8 cellular contexts compared by ENCODE assay signal in the genomic region with DNA sequence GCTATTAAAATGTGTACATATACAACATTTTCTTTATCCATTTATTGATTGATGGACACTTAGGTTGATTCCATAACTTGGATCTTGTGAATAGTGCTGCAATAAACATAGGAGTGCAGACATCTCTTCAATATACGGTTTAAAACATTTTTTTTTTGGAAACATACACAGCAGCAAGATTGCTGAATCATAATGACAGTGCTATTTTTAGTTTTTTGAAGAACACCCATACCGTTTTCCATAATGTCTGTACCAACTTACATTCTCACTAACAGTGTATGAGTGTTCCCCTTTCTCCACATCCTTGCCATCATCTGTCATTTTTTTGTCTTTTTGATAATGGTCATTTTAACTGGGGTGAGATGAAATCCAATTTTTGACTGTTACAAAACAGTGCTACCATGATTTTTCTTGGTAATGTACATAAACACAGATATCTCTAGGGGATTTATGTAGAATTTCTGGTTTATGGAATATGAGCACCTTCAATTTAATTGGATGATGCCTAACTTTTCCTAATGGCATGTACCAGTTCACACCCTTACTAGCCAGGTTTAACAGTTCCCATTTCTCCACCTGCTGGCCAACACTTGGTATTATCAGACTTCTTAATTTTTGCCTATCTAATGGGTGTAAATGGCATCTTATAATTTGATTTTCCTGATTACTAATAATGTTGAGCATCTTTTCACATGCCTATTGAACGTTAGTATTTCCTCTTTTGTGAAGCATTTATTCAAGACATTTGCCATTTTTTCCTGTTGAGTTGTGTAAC. TPM values are rescaled to one million over a fixed set of nuclear protein-coding genes. Genes with fewer than 3 reads are reported as not detected.
A peak's percentile ranks its signal among the peaks of the same experiment; 100 is the strongest.
DNase-seq lines count a peak whose midpoint lies in the region; ATAC-seq and TF ChIP-seq lines count a peak whose summit lies in the region.

No MANE protein-coding gene starts in this region.

- DNase-seq in SIG-M5 treated with dmso at 0.1 percent for 504 hours (lab: John Stamatoyannopoulos, UW; ENCODE audit: unreplicated experiment), result peak; percentile 15
- no peak for DNase-seq in SIG-M5 (lab: John Stamatoyannopoulos, UW)
- peak; percentile 48 for DNase-seq in GM23338 (ENCODE audit: low spot score)
- peak; percentile 23 for DNase-seq in NCI-H345 (lab: John Stamatoyannopoulos, UW)
- DNase-seq in dermis microvascular lymphatic vessel endothelial cell (ENCODE audit: low read depth in 2 of 2), result peak; percentile 48 to 56
- peak; percentile 17 for DNase-seq in neural progenitor cell (ENCODE audit: low spot score)
- no peak for DNase-seq in mesenteric fat pad (ENCODE audit: low spot score)
- no peak for DNase-seq in stimulated activated naive CD4-positive, alpha-beta T cell treated with Interleukin-2 at 50 U/mL for 16 hours (lab: John Stamatoyannopoulos, UW)

- no peaks in the 10 kb centered on the region for H3K9me2 ChIP-seq in GM23338 (ENCODE audit: insufficient read depth)

- no peaks in the 10 kb centered on the region for H4K20me1 ChIP-seq in GM23338 (replicated peaks; ENCODE audit: insufficient read depth)
- H4K20me1 ChIP-seq in neural progenitor cell (ENCODE audit: low read depth), result no peaks in the 10 kb centered on the region

- H2AFZ ChIP-seq in GM23338, result no peak overlapping the region
- H2AFZ ChIP-seq in neural progenitor cell (replicated peaks), result no peak overlapping the region

- no peak overlapping the region for H3K4me3 ChIP-seq in GM23338
- no peak overlapping the region for H3K4me3 ChIP-seq in neural progenitor cell

- no peaks in the 10 kb centered on the region for H3K4me1 Mint-ChIP-seq in GM23338
- no peaks in the 10 kb centered on the region for H3K4me1 Mint-ChIP-seq in neural progenitor cell

- no peaks in the 10 kb centered on the region for H3K36me3 ChIP-seq in GM23338 (ENCODE audit: insufficient read depth)
- no peaks in the 10 kb centered on the region for H3K36me3 ChIP-seq in neural progenitor cell

- H3K9ac ChIP-seq in neural progenitor cell, result no peak overlapping the region

- H3K4me3 Mint-ChIP-seq in GM23338 (no peak overlapping the region), neural progenitor cell (no peak overlapping the region)

- peak; percentile 51 to 55 for TF ChIP-seq CTCF in GM23338 (conservative IDR thresholded peaks at IDR 0.05; ENCODE audit: low read depth in 2 of 2)
- peak; percentile 56 for TF ChIP-seq CTCF in neural progenitor cell (IDR thresholded peaks at IDR 0.05)

- H3K9me3 ChIP-seq in neural progenitor cell (ENCODE audit: low read depth), result no peaks in the 10 kb centered on the region

- H3K27ac Mint-ChIP-seq in GM23338, result no peak overlapping the region
- H3K27ac Mint-ChIP-seq in neural progenitor cell, result no peak overlapping the region

- H3K27ac ChIP-seq in GM23338 (ENCODE audit: low read depth) (no peak overlapping the region), neural progenitor cell (no peak overlapping the region)

- no peak; the same call in 1 of the 3 replicates for ATAC-seq in GM23338

- H3K9me3 Mint-ChIP-seq in GM23338, result no peaks in the 10 kb centered on the region
- peaks cover 19% of the 10 kb centered on the region for H3K9me3 Mint-ChIP-seq in neural progenitor cell

- H3K27me3 ChIP-seq in GM23338 (ENCODE audit: insufficient read depth) (no peaks in the 10 kb centered on the region), neural progenitor cell (no peaks in the 10 kb centered on the region)

- H3K79me2 ChIP-seq in GM23338 (replicated peaks; ENCODE audit: insufficient read depth) (no peaks in the 10 kb centered on the region), neural progenitor cell (ENCODE audit: low read depth) (no peaks in the 10 kb centered on the region)

- no peaks in the 10 kb centered on the region for H3K4me1 ChIP-seq in GM23338 (ENCODE audit: insufficient read depth)
- no peaks in the 10 kb centered on the region for H3K4me1 ChIP-seq in neural progenitor cell

- H3F3A ChIP-seq in GM23338 (replicated peaks; ENCODE audit: low read depth), result no peaks in the 10 kb centered on the region
- H3F3A ChIP-seq in neural progenitor cell (ENCODE audit: low read depth), result no peaks in the 10 kb centered on the region

- peaks cover 1% of the 10 kb centered on the region for H3K27me3 Mint-ChIP-seq in GM23338 (ENCODE audit: insufficient read depth, low read depth, poor library complexity)
- H3K27me3 Mint-ChIP-seq in neural progenitor cell (ENCODE audit: insufficient read depth, low read depth), result no peaks in the 10 kb centered on the region

- no peak overlapping the region for H3K4me2 ChIP-seq in GM23338
- no peak overlapping the region for H3K4me2 ChIP-seq in neural progenitor cell

- no peaks in the 10 kb centered on the region for H3K36me3 Mint-ChIP-seq in GM23338 (ENCODE audit: low read depth)
- peaks cover 6% of the 10 kb centered on the region for H3K36me3 Mint-ChIP-seq in neural progenitor cell

TF ChIP-seq in GM23338, 12 proteins besides CTCF, POLR2A, EP300 and RAD21 (continues in another document):
- TF ChIP-seq, protein P1, sequence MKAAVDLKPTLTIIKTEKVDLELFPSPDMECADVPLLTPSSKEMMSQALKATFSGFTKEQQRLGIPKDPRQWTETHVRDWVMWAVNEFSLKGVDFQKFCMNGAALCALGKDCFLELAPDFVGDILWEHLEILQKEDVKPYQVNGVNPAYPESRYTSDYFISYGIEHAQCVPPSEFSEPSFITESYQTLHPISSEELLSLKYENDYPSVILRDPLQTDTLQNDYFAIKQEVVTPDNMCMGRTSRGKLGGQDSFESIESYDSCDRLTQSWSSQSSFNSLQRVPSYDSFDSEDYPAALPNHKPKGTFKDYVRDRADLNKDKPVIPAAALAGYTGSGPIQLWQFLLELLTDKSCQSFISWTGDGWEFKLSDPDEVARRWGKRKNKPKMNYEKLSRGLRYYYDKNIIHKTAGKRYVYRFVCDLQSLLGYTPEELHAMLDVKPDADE (IDR thresholded peaks at IDR 0.05), result no peak
- TF ChIP-seq, protein P2, sequence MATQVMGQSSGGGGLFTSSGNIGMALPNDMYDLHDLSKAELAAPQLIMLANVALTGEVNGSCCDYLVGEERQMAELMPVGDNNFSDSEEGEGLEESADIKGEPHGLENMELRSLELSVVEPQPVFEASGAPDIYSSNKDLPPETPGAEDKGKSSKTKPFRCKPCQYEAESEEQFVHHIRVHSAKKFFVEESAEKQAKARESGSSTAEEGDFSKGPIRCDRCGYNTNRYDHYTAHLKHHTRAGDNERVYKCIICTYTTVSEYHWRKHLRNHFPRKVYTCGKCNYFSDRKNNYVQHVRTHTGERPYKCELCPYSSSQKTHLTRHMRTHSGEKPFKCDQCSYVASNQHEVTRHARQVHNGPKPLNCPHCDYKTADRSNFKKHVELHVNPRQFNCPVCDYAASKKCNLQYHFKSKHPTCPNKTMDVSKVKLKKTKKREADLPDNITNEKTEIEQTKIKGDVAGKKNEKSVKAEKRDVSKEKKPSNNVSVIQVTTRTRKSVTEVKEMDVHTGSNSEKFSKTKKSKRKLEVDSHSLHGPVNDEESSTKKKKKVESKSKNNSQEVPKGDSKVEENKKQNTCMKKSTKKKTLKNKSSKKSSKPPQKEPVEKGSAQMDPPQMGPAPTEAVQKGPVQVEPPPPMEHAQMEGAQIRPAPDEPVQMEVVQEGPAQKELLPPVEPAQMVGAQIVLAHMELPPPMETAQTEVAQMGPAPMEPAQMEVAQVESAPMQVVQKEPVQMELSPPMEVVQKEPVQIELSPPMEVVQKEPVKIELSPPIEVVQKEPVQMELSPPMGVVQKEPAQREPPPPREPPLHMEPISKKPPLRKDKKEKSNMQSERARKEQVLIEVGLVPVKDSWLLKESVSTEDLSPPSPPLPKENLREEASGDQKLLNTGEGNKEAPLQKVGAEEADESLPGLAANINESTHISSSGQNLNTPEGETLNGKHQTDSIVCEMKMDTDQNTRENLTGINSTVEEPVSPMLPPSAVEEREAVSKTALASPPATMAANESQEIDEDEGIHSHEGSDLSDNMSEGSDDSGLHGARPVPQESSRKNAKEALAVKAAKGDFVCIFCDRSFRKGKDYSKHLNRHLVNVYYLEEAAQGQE (IDR thresholded peaks at IDR 0.05; ENCODE audit: unreplicated experiment), result no peak
- no peak for TF ChIP-seq NANOG (IDR thresholded peaks at IDR 0.05; ENCODE audit: borderline replicate concordance)
- no peak for TF ChIP-seq CREB1 (CRISPR knock-in tag; IDR thresholded peaks at IDR 0.05; ENCODE audit: low read depth)
- TF ChIP-seq ZNF331 (CRISPR knock-in tag; IDR thresholded peaks at IDR 0.05; ENCODE audit: low read depth), result no peak
- TF ChIP-seq STAT1 (IDR thresholded peaks at IDR 0.05; ENCODE audit: unreplicated experiment), result no peak

RNA-seq across cellular contexts. Expression of a gene that starts 21.0 kb away (rescaled TPM):
- 6.8 and 14.3 TPM in 2 replicates for total RNA-seq in GM23338 (2014; rRNA removed; shearing (Covaris generic))
- 32.8 and 35.3 TPM in 2 replicates for polyA plus RNA-seq in GM23338 (2016; fragmentation: Nextera tagmentation; extraction: Ambion mirVana)
- total RNA-seq in dermis microvascular lymphatic vessel endothelial cell, result 2.8 and 8.3 TPM in 2 replicates
- 30.2 and 47.4 TPM in 2 replicates for total RNA-seq in neural progenitor cell (ENCODE audit: low replicate concordance)
- total RNA-seq in mesenteric fat pad, result 1.7 TPM

Comparison
In these comparisons a context has a peak if more than half of its experiments do, and no peak if none do; other contexts are left out.
1. DNase-seq: peak in SIG-M5 treated with dmso at 0.1 percent for 504 hours (single experiment), GM23338 (single experiment), NCI-H345 (single experiment), dermis microvascular lymphatic vessel endothelial cell (2 of 2) and neural progenitor cell (single experiment); none in SIG-M5 (single experiment), mesenteric fat pad (single experiment) and stimulated activated naive CD4-positive, alpha-beta T cell treated with Interleukin-2 at 50 U/mL for 16 hours (single experiment).